7 cellular contexts compared by ENCODE assay signal in genomic region chr2:47853067-47853777, GRCh38. TPM values are rescaled to one million over a fixed set of nuclear protein-coding genes. Genes with fewer than 3 reads are reported as not detected.
DNase-seq lines count a peak whose midpoint lies in the region; FAIRE-seq and TF ChIP-seq lines count a peak whose summit lies in the region.
"Not testable (repeated sequence)": the region's sequence is repeated elsewhere in the genome, so short reads cannot be mapped to it uniquely, and the experiment has no call there.

No MANE protein-coding gene starts in this region.

- H3K4me3 Mint-ChIP-seq in CD14-positive monocyte; astrocyte (ENCODE audit: unreplicated experiment); chondrocyte (ENCODE audit: unreplicated experiment): not testable (repeated sequence)

- not testable (repeated sequence) for H3K23ac ChIP-seq in mesendoderm (ENCODE audit: low read length)

- H2BK15ac ChIP-seq in mesendoderm (replicated peaks; ENCODE audit: low read depth) = not testable (repeated sequence)

- DNase-seq in CD14-positive monocyte (ENCODE audit: low spot score); chondrocyte (ENCODE audit: low spot score): not testable (repeated sequence)
- DNase-seq in GM23248 (peak; percentile 72), NCI-H82 treated with DMSO at 0.1 percent for 48 hours (lab: John Stamatoyannopoulos, UW; ENCODE audit: unreplicated experiment) (peak; percentile 29), astrocyte (ENCODE audit: low read depth) (peak; percentile 68), fibroblast of pulmonary artery (ENCODE audit: low read depth) (peak; percentile 52), mesendoderm (peak; percentile 35)

- in situ Hi-C loops in GM23248 (cut with MboI) = loop anchor here (25.0 kb wide), 2 partner anchors 559 to 734 kb away; no protein-coding TSS in a partner anchor

- H3K4me1 Mint-ChIP-seq in CD14-positive monocyte (peaks cover 24% of the 10 kb centered on the region), chondrocyte (ENCODE audit: low read depth) (peaks cover 32% of the 10 kb centered on the region)
- not testable (repeated sequence) for H3K4me1 Mint-ChIP-seq in astrocyte (ENCODE audit: low read depth, unreplicated experiment)

- peaks cover 9 to 14% of the 10 kb centered on the region in 2 donors for H3K36me3 Mint-ChIP-seq in CD14-positive monocyte
- not testable (repeated sequence) for H3K36me3 Mint-ChIP-seq in astrocyte (ENCODE audit: low read depth, unreplicated experiment); chondrocyte (ENCODE audit: low read depth)

- intact Hi-C loops in CD14-positive monocyte (cut with micrococcal nuclease) = not testable (repeated sequence)

- not testable (repeated sequence) for H3K9me2 ChIP-seq in GM23248 (ENCODE audit: insufficient read depth)

- not testable (repeated sequence) for TF ChIP-seq CTCF in CD14-positive monocyte (IDR thresholded peaks at IDR 0.05); astrocyte (IDR thresholded peaks at IDR 0.05; ENCODE audit: insufficient read depth, low read depth, low read length); chondrocyte (IDR thresholded peaks at IDR 0.05); fibroblast of pulmonary artery (IDR thresholded peaks at IDR 0.05; ENCODE audit: low read length, missing control alignments)

- H3K9ac ChIP-seq in GM23248; astrocyte (ENCODE audit: low read length); mesendoderm (ENCODE audit: low read length): not testable (repeated sequence)

- H3K4me1 ChIP-seq in GM23248 (ENCODE audit: insufficient read depth) = peaks cover 34% of the 10 kb centered on the region
- H3K4me1 ChIP-seq in astrocyte (ENCODE audit: insufficient read depth, low read length); mesendoderm (ENCODE audit: control insufficient read depth, low read depth, low read length): not testable (repeated sequence)

- peaks cover 29% of the 10 kb centered on the region for H4K20me1 ChIP-seq in GM23248 (ENCODE audit: insufficient read depth)
- peaks cover 89% of the 10 kb centered on the region for H4K20me1 ChIP-seq in astrocyte (ENCODE audit: insufficient read depth, low read length)

- not testable (repeated sequence) for H3F3A ChIP-seq in GM23248 (ENCODE audit: insufficient read depth)

- H3K9me3 ChIP-seq in GM23248 (ENCODE audit: low read depth); astrocyte (ENCODE audit: insufficient read depth, low read depth, low read length): not testable (repeated sequence)

- H3K36me3 ChIP-seq in GM23248 (ENCODE audit: low read depth); astrocyte (ENCODE audit: insufficient read depth, low read length); mesendoderm (ENCODE audit: control insufficient read depth, insufficient read depth, low read length): not testable (repeated sequence)

- H3K27ac Mint-ChIP-seq in CD14-positive monocyte = peak overlapping the region in 4 of 7 donors; percentile 36 to 57 (median 50)
- not testable (repeated sequence) for H3K27ac Mint-ChIP-seq in astrocyte (ENCODE audit: unreplicated experiment)
- peak overlapping the region; percentile 47 for H3K27ac Mint-ChIP-seq in chondrocyte (ENCODE audit: unreplicated experiment)

- WGBS in GM23248 (ENCODE audit: low coverage in 1 of 2, low lambda C conversion rate in 2 of 2, missing lambda C conversion rate in 2 of 2), 2 experiments = 96% methylated on average over 8 of the region's 8 CpGs
- WGBS in mesendoderm (ENCODE audit: extremely low coverage, insufficient coverage, low lambda C conversion rate) = no CpG with 5 or more reads among the region's 8 CpGs

- not testable (repeated sequence) for H2AK5ac ChIP-seq in mesendoderm (ENCODE audit: low read length)

- not testable (repeated sequence) for H3K79me1 ChIP-seq in mesendoderm (ENCODE audit: low read length)

- H3K27ac ChIP-seq in GM23248; astrocyte (ENCODE audit: low read depth, low read length); mesendoderm (ENCODE audit: low read depth, low read length): not testable (repeated sequence)

- H3K56ac ChIP-seq in mesendoderm (ENCODE audit: low read length) = not testable (repeated sequence)

- peak overlapping the region; percentile 32 for H3K4me2 ChIP-seq in GM23248 (ENCODE audit: unreplicated experiment)
- not testable (repeated sequence) for H3K4me2 ChIP-seq in astrocyte (ENCODE audit: low read length); mesendoderm (ENCODE audit: low read length)

- not testable (repeated sequence) for H3K9me3 Mint-ChIP-seq in CD14-positive monocyte; astrocyte (ENCODE audit: unreplicated experiment); chondrocyte (ENCODE audit: low read depth)

- H3K18ac ChIP-seq in mesendoderm (ENCODE audit: low read length) = not testable (repeated sequence)

- not testable (repeated sequence) for H2BK5ac ChIP-seq in mesendoderm (ENCODE audit: low read length)

- not testable (repeated sequence) for H3K27me3 ChIP-seq in GM23248 (replicated peaks; ENCODE audit: insufficient read depth); astrocyte (ENCODE audit: insufficient read depth, low read length); mesendoderm (ENCODE audit: insufficient read depth, low read length, poor library complexity)

- not testable (repeated sequence) for H4K5ac ChIP-seq in mesendoderm (ENCODE audit: low read length)

- peak overlapping the region; percentile 12; the same call in 1 of the 2 replicates for H3K4me3 ChIP-seq in GM23248
- not testable (repeated sequence) for H3K4me3 ChIP-seq in astrocyte (ENCODE audit: insufficient read depth, low read depth, low read length); fibroblast of pulmonary artery (replicated peaks; ENCODE audit: low read depth, low read length); mesendoderm (ENCODE audit: low read length)

- not testable (repeated sequence) for H4K8ac ChIP-seq in mesendoderm (ENCODE audit: low read depth, low read length)

- not testable (repeated sequence) for H2BK120ac ChIP-seq in mesendoderm (ENCODE audit: low read depth, low read length)

- H3K27me3 Mint-ChIP-seq in CD14-positive monocyte (ENCODE audit: low read depth in 3 of 3); astrocyte (ENCODE audit: low read depth, unreplicated experiment); chondrocyte (ENCODE audit: low read depth): not testable (repeated sequence)

- not testable (repeated sequence) for H3K4ac ChIP-seq in mesendoderm (ENCODE audit: low read depth, low read length)

- peaks cover 100% of the 10 kb centered on the region for H3K79me2 ChIP-seq in GM23248 (ENCODE audit: insufficient read depth)
- peaks cover 99% of the 10 kb centered on the region for H3K79me2 ChIP-seq in astrocyte (ENCODE audit: insufficient read depth, low read length)
- H3K79me2 ChIP-seq in mesendoderm (ENCODE audit: control insufficient read depth, insufficient read depth, low read length) = peaks cover 24% of the 10 kb centered on the region

- FAIRE-seq in astrocyte (lab: Jason Lieb, UNC) = not testable (repeated sequence)

- not testable (repeated sequence) for H2AFZ ChIP-seq in GM23248; astrocyte (ENCODE audit: low read depth, low read length)

RNA-seq across cellular contexts. Expression of gene FBXO11, which starts 53.1 kb away (rescaled TPM):
- polyA plus RNA-seq in CD14-positive monocyte = 1 to 10 TPM; 2.2 to 4.6 TPM
- total RNA-seq in GM23248 (2014; rRNA removed; shearing (Covaris generic)) = 25.8 and 33.1 TPM in 2 replicates
- 14.2 and 15.7 TPM in 2 replicates for polyA plus RNA-seq in GM23248 (2016; fragmentation: Nextera tagmentation; extraction: Ambion mirVana)
- 65.3 and 70.8 TPM in 2 replicates for total RNA-seq in astrocyte
- 57.9 to 58.7 TPM (median 58.1 TPM) in 3 replicates for total RNA-seq in chondrocyte
- 30.2 TPM for polyA plus RNA-seq in mesendoderm (2013, experiment 1 of 2)
- polyA plus RNA-seq in mesendoderm (2013, experiment 2 of 2) = 27.9 TPM
